In genomic region chr21:23585419-23585818, GRCh38 we compare ENCODE assay signal across 15 cellular contexts.
A peak's percentile ranks its signal among the peaks of the same experiment; 100 is the strongest.
DNase-seq lines count a peak whose midpoint lies in the region; ATAC-seq and TF ChIP-seq lines count a peak whose summit lies in the region.
"Had no signal": no experiment of that assay in that cellular context is flagged by ENCODE, and none has a peak within 500 bp of the region (broad histone marks: within the 10 kb centered on the region; RNA-seq: fewer than 3 reads in every experiment).

No MANE protein-coding gene starts in this region.

- ATAC-seq in GM21515 (IDR thresholded peaks at IDR 0.05; ENCODE audit: unreplicated experiment): no peak
- ATAC-seq: CD8-positive, alpha-beta T cell had no signal

- TF ChIP-seq CTCF in choroid plexus epithelial cell (conservative IDR thresholded peaks at IDR 0.05; ENCODE audit: low read depth, low read length): no peak

- DNase-seq in H4 (ENCODE audit: low spot score): peak; percentile 27
- DNase-seq in MV-4-11 (lab: John Stamatoyannopoulos, UW): peak; percentile 12
- peak; percentile 0 for DNase-seq in choroid plexus epithelial cell (ENCODE audit: low read depth)
- DNase-seq in effector CD4-positive, alpha-beta T cell: no peak
- no peak for DNase-seq in 8988T
- DNase-seq: Caco-2; CD4-positive, CD25-positive, alpha-beta regulatory T cell; CD8-positive, alpha-beta T cell; DMS153; DND-41; GOT3; H7; HCEC 1CT had no signal

- H3K4me3 ChIP-seq in choroid plexus epithelial cell (ENCODE audit: low read depth, low read length): no peak overlapping the region
- H3K4me3 ChIP-seq: BLaER1 had no signal

Comparison
In these comparisons a context has a peak if more than half of its experiments do, and no peak if none do; other contexts are left out.
1. DNase-seq: peak in H4 (single experiment), MV-4-11 (single experiment) and choroid plexus epithelial cell (single experiment); none in effector CD4-positive, alpha-beta T cell (single experiment) and 8988T (single experiment).